In genomic region chr17:59165933-59166342, GRCh38 we compare ENCODE assay signal across 1 cellular context.
TF ChIP-seq lines count a peak whose summit lies in the region.

No MANE protein-coding gene starts in this region.

TF ChIP-seq in HEK293, 187 proteins besides CTCF, POLR2A, EP300 and RAD21 (continued from another document):
- TF ChIP-seq PRDM10 (tag by site-specific recombination; IDR thresholded peaks at IDR 0.05): 0 out of 2 replicates have a peak, but pooled peaks have one; percentile 9
- TF ChIP-seq ZBTB26 (tag by site-specific recombination; optimal IDR thresholded peaks at IDR 0.05): no peak
- no peak for TF ChIP-seq ZXDB (tag by site-specific recombination; IDR thresholded peaks at IDR 0.05)
- TF ChIP-seq ZNF530 (tag by site-specific recombination; IDR thresholded peaks at IDR 0.05; ENCODE audit: low read depth): no peak
- peak; percentile 96 for TF ChIP-seq SCRT2 (tag by site-specific recombination; IDR thresholded peaks at IDR 0.05)
TF ChIP-seq in HEK293: peak in this region for 7.
